In genomic region chr19:45913874-45914830, GRCh38 we compare ENCODE assay signal across 11 cellular contexts. TPM values are rescaled to one million over a fixed set of nuclear protein-coding genes. Genes with fewer than 3 reads are reported as not detected.
DNase-seq lines count a peak whose midpoint lies in the region; ATAC-seq and TF ChIP-seq lines count a peak whose summit lies in the region.
"Had no signal": no experiment of that assay in that cellular context is flagged by ENCODE, and none has a peak within 500 bp of the region (broad histone marks: within the 10 kb centered on the region; RNA-seq: fewer than 3 reads in every experiment).

TSS of gene NANOS2 (minus strand) at chr19:45914778. CDS start at chr19:45914693, 85 bp downstream.

- peak; percentile 3 for TF ChIP-seq CTCF in epithelial cell of proximal tubule (conservative IDR thresholded peaks at IDR 0.05; ENCODE audit: low read depth, low read length)

- no peak within 1 kb of the TSS for H3K27ac Mint-ChIP-seq in activated naive CD4-positive, alpha-beta T cell treated with anti-CD3 and anti-CD28 coated beads, Interleukin-2, amount 10 ng/mL, durations not matched to agents 7 days and 5 days
- no peak within 1 kb of the TSS for H3K27ac Mint-ChIP-seq in activated naive CD4-positive, alpha-beta T cell treated with anti-CD3 and anti-CD28 coated beads for 36 hours
- H3K27ac Mint-ChIP-seq in stimulated activated memory B cell treated with anti-CD40 and anti-IgM and Interleukin-4, amounts not matched to agents 10 μg/mL and 1 μg/mL and 100 μg/mL, for 72 hours: no peak within 1 kb of the TSS

- no peaks in the 10 kb centered on the region for H3K27me3 ChIP-seq in NT2/D1 (ENCODE audit: insufficient read depth, insufficient read length)

- peaks cover 33% of the 10 kb centered on the region for H3K4me1 Mint-ChIP-seq in activated naive CD4-positive, alpha-beta T cell treated with anti-CD3 and anti-CD28 coated beads, Interleukin-2, amount 10 ng/mL, durations not matched to agents 7 days and 5 days
- no peaks in the 10 kb centered on the region for H3K4me1 Mint-ChIP-seq in activated naive CD4-positive, alpha-beta T cell treated with anti-CD3 and anti-CD28 coated beads for 36 hours (ENCODE audit: low read depth)
- H3K4me1 Mint-ChIP-seq in stimulated activated memory B cell treated with anti-CD40 and anti-IgM and Interleukin-4, amounts not matched to agents 10 μg/mL and 1 μg/mL and 100 μg/mL, for 72 hours: no peaks in the 10 kb centered on the region

- peak; percentile 12 for ATAC-seq in stimulated activated memory B cell treated with anti-CD40 and anti-IgM and Interleukin-4, amounts not matched to agents 10 μg/mL and 1 μg/mL and 100 μg/mL, for 72 hours
- ATAC-seq in HG02798 (IDR thresholded peaks at IDR 0.05; ENCODE audit: poor library complexity, unreplicated experiment): no peak

- no peaks in the 10 kb centered on the region for H3K9me3 ChIP-seq in NT2/D1 (ENCODE audit: insufficient read depth, low read length)

- CTCF ChIA-PET in activated naive CD4-positive, alpha-beta T cell treated with anti-CD3 and anti-CD28 coated beads, Interleukin-2, amount 10 ng/mL, durations not matched to agents 7 days and 5 days (lab: Charles Lee): interaction anchor here (1.0 kb wide), 1 partner anchor 14 kb away, joined by 3 read pairs; no protein-coding TSS in a partner anchor
- CTCF ChIA-PET in activated naive CD4-positive, alpha-beta T cell treated with anti-CD3 and anti-CD28 coated beads for 36 hours (lab: Charles Lee): no interaction called here

- H3K4me3 ChIP-seq in NT2/D1 (ENCODE audit: insufficient read length, low read depth): no peak within 1 kb of the TSS
- H3K4me3 ChIP-seq in epithelial cell of proximal tubule (ENCODE audit: low read depth, low read length): no peak within 1 kb of the TSS

- no peak within 1 kb of the TSS for H3K9ac ChIP-seq in NT2/D1 (ENCODE audit: insufficient read length, low read depth)
- H3K9ac ChIP-seq: parathyroid adenoma had no signal

- no peaks in the 10 kb centered on the region for H3K9me3 Mint-ChIP-seq in activated naive CD4-positive, alpha-beta T cell treated with anti-CD3 and anti-CD28 coated beads, Interleukin-2, amount 10 ng/mL, durations not matched to agents 7 days and 5 days
- H3K9me3 Mint-ChIP-seq in activated naive CD4-positive, alpha-beta T cell treated with anti-CD3 and anti-CD28 coated beads for 36 hours: no peaks in the 10 kb centered on the region
- no peaks in the 10 kb centered on the region for H3K9me3 Mint-ChIP-seq in stimulated activated memory B cell treated with anti-CD40 and anti-IgM and Interleukin-4, amounts not matched to agents 10 μg/mL and 1 μg/mL and 100 μg/mL, for 72 hours

- intact Hi-C loops in activated naive CD4-positive, alpha-beta T cell treated with anti-CD3 and anti-CD28 coated beads for 36 hours (cut with micrococcal nuclease): no loop called here

- peaks cover 71% of the 10 kb centered on the region for H3K27me3 Mint-ChIP-seq in activated naive CD4-positive, alpha-beta T cell treated with anti-CD3 and anti-CD28 coated beads, Interleukin-2, amount 10 ng/mL, durations not matched to agents 7 days and 5 days
- H3K27me3 Mint-ChIP-seq in activated naive CD4-positive, alpha-beta T cell treated with anti-CD3 and anti-CD28 coated beads for 36 hours (ENCODE audit: low read depth): peaks cover 15% of the 10 kb centered on the region
- peaks cover 87% of the 10 kb centered on the region for H3K27me3 Mint-ChIP-seq in stimulated activated memory B cell treated with anti-CD40 and anti-IgM and Interleukin-4, amounts not matched to agents 10 μg/mL and 1 μg/mL and 100 μg/mL, for 72 hours

- no peak within 1 kb of the TSS for H3K4me3 Mint-ChIP-seq in activated naive CD4-positive, alpha-beta T cell treated with anti-CD3 and anti-CD28 coated beads, Interleukin-2, amount 10 ng/mL, durations not matched to agents 7 days and 5 days
- no peak within 1 kb of the TSS for H3K4me3 Mint-ChIP-seq in activated naive CD4-positive, alpha-beta T cell treated with anti-CD3 and anti-CD28 coated beads for 36 hours
- H3K4me3 Mint-ChIP-seq in stimulated activated memory B cell treated with anti-CD40 and anti-IgM and Interleukin-4, amounts not matched to agents 10 μg/mL and 1 μg/mL and 100 μg/mL, for 72 hours: no peak within 1 kb of the TSS

- H3K36me3 Mint-ChIP-seq in activated naive CD4-positive, alpha-beta T cell treated with anti-CD3 and anti-CD28 coated beads, Interleukin-2, amount 10 ng/mL, durations not matched to agents 7 days and 5 days: peaks cover 3% of the 10 kb centered on the region
- no peaks in the 10 kb centered on the region for H3K36me3 Mint-ChIP-seq in activated naive CD4-positive, alpha-beta T cell treated with anti-CD3 and anti-CD28 coated beads for 36 hours (ENCODE audit: low read depth)
- H3K36me3 Mint-ChIP-seq in stimulated activated memory B cell treated with anti-CD40 and anti-IgM and Interleukin-4, amounts not matched to agents 10 μg/mL and 1 μg/mL and 100 μg/mL, for 72 hours: no peaks in the 10 kb centered on the region

- H3K36me3 ChIP-seq in NT2/D1 (ENCODE audit: insufficient read depth, insufficient read length, low read length): no peaks in the 10 kb centered on the region

- DNase-seq in activated naive CD4-positive, alpha-beta T cell treated with anti-CD3 and anti-CD28 coated beads, Interleukin-2, amount 10 ng/mL, durations not matched to agents 7 days and 5 days: peak; percentile 39
- no peak for DNase-seq in activated naive CD4-positive, alpha-beta T cell treated with anti-CD3 and anti-CD28 coated beads for 36 hours
- peak; percentile 57 for DNase-seq in NT2/D1 (ENCODE audit: low read depth, low spot score)
- DNase-seq in epithelial cell of proximal tubule (ENCODE audit: low read depth): no peak
- no peak for DNase-seq in NCI-H1417 (lab: John Stamatoyannopoulos, UW)
- no peak for DNase-seq in mesenteric fat pad (ENCODE audit: low spot score)
- DNase-seq: effector CD8-positive, alpha-beta T cell; NCI-H526 treated with DMSO at 0.1 percent for 48 hours had no signal

- H3K4me1 ChIP-seq in NT2/D1 (ENCODE audit: insufficient read depth, insufficient read length): peaks cover 4% of the 10 kb centered on the region
- H3K4me1 ChIP-seq: parathyroid adenoma had no signal

RNA-seq across cellular contexts. Expression of gene NANOS2, which starts in this region (rescaled TPM):
- total RNA-seq in activated naive CD4-positive, alpha-beta T cell treated with anti-CD3 and anti-CD28 coated beads for 36 hours: not detected
- total RNA-seq in epithelial cell of proximal tubule: not detected in 2 replicates
- total RNA-seq in mesenteric fat pad: not detected

Comparison
In these comparisons a context has a peak if more than half of its experiments do, and no peak if none do; other contexts are left out.
1. DNase-seq: peak in activated naive CD4-positive, alpha-beta T cell treated with anti-CD3 and anti-CD28 coated beads, Interleukin-2, amount 10 ng/mL, durations not matched to agents 7 days and 5 days (single experiment) and NT2/D1 (single experiment); none in activated naive CD4-positive, alpha-beta T cell treated with anti-CD3 and anti-CD28 coated beads for 36 hours (single experiment), epithelial cell of proximal tubule (single experiment), NCI-H1417 (0 of 3) and mesenteric fat pad (single experiment).